ENCODE assay signal across 24 cellular contexts in the genomic region with DNA sequence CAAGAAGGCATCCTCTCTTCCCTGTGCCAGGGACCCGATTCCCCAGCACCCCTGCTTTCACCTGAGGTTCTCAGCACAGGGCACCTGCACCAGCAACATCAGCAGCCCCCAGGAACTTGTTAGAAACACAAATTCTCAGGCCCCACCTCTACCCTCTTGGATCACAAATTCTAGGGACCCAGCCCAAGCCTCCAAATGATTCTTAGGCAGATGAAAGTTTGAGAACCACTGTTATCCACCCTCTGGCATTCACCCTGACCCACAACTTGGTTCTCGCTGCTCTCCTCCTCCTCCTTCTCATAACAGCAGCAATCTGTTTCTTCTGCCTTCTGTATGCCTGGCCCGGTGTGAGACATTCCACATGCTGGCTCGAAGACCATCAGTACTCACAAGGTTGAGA.
DNase-seq lines count a peak whose midpoint lies in the region; ATAC-seq, FAIRE-seq and TF ChIP-seq lines count a peak whose summit lies in the region.
"Had no signal": no experiment of that assay in that cellular context is flagged by ENCODE, and none has a peak within 500 bp of the region (broad histone marks: within the 10 kb centered on the region; RNA-seq: fewer than 3 reads in every experiment).

No MANE protein-coding gene starts in this region.

- intact Hi-C loops in sciatic nerve (cut with DNase I): no loop called here

- POLR2A ChIA-PET in HEK293 (lab: Yijun Ruan, JAX): no interaction called here

- CTCF ChIA-PET in HEK293 (lab: Yijun Ruan, JAX): interaction anchor here (0.7 kb wide), 1 partner anchor 9 kb away, joined by 3 read pairs; no protein-coding TSS in a partner anchor

- H3K4me3 Mint-ChIP-seq in central memory CD8-positive, alpha-beta T cell: no peak overlapping the region
- H3K4me3 Mint-ChIP-seq: CD14-positive monocyte; CD4-positive, alpha-beta T cell; CD8-positive, alpha-beta memory T cell had no signal

- H3K9me3 ChIP-seq in HEK293 (ENCODE audit: control insufficient read depth, insufficient read depth, low read depth, low read length): no peaks in the 10 kb centered on the region
- no peaks in the 10 kb centered on the region for H3K9me3 ChIP-seq in osteoblast (ENCODE audit: low read depth, low read length)
- H3K9me3 ChIP-seq: BE2C; BLaER1 treated with 17β-estradiol and CSF1 and Interleukin-3, amounts not matched to agents 10 nM and 100 nM; HAP-1 had no signal

- no peak overlapping the region for H2AFZ ChIP-seq in osteoblast (ENCODE audit: low read length)

- no peaks in the 10 kb centered on the region for H3K36me3 ChIP-seq in HEK293 (ENCODE audit: control insufficient read depth in 2 of 2, insufficient read depth in 1 of 2, low read length in 2 of 2)
- no peaks in the 10 kb centered on the region for H3K36me3 ChIP-seq in osteoblast (ENCODE audit: insufficient read depth, low read length)
- H3K36me3 ChIP-seq: BE2C; BLaER1 treated with 17β-estradiol and CSF1 and Interleukin-3, amounts not matched to agents 10 nM and 100 nM; HAP-1 had no signal

- DNase-seq in central memory CD8-positive, alpha-beta T cell (ENCODE audit: low spot score in 2 of 2): no peak
- DNase-seq in osteoblast (ENCODE audit: insufficient read length, low spot score, missing footprints) (peak; percentile 42), urothelium cell line (ENCODE audit: low spot score) (no peak), AG08395 (ENCODE audit: low spot score) (no peak), sciatic nerve (ENCODE audit: low spot score) (no peak)
- DNase-seq: AML-193; BE2C; CD4-positive, alpha-beta T cell; CD8-positive, alpha-beta memory T cell; DMS 273 treated with DMSO at 0.1 percent for 48 hours; DMS79 treated with DMSO at 0.1 percent for 48 hours; GF-D8; GOT3 had no signal

- H3K27ac Mint-ChIP-seq in central memory CD8-positive, alpha-beta T cell (ENCODE audit: low read depth): peak overlapping the region; percentile 26
- H3K27ac Mint-ChIP-seq: CD14-positive monocyte; CD4-positive, alpha-beta T cell had no signal

- H3K27ac ChIP-seq in HEK293 (ENCODE audit: extremely low read depth, low read depth, low read length) (no peak overlapping the region), osteoblast (ENCODE audit: low read depth, low read length) (no peak overlapping the region)
- H3K27ac ChIP-seq: 22Rv1; BLaER1 treated with 17β-estradiol and CSF1 and Interleukin-3, amounts not matched to agents 10 nM and 100 nM had no signal

- ATAC-seq in central memory CD8-positive, alpha-beta T cell (replicated peaks; ENCODE audit: extremely low read depth, poor library complexity, severe bottlenecking): no peak
- no peak for ATAC-seq in HG02840 (IDR thresholded peaks at IDR 0.05; ENCODE audit: low FRiP score, unreplicated experiment)
- ATAC-seq in sciatic nerve: no peak

- H3K4me3 ChIP-seq in HEK293 (ENCODE audit: low read depth, low read length): no peak overlapping the region
- H3K4me3 ChIP-seq in osteoblast (ENCODE audit: insufficient read depth, low read length): no peak overlapping the region
- H3K4me3 ChIP-seq: BLaER1 treated with 17β-estradiol and CSF1 and Interleukin-3, amounts not matched to agents 10 nM and 100 nM; HAP-1 had no signal

- peak; percentile 20 for FAIRE-seq in urothelium cell line (lab: Jason Lieb, UNC)
- FAIRE-seq: A204.1, D721Med, GM12891, GM18507, H54 had no signal

- no peak for TF ChIP-seq CTCF in HEK293 (tag by site-specific recombination; IDR thresholded peaks at IDR 0.05)
- TF ChIP-seq CTCF in osteoblast (IDR thresholded peaks at IDR 0.05; ENCODE audit: extremely low read depth, low read depth, low read length): no peak

- H3K4me1 ChIP-seq in HEK293 (ENCODE audit: control insufficient read depth, insufficient read depth, low read length) (no peaks in the 10 kb centered on the region), osteoblast (ENCODE audit: insufficient read depth, low read length) (no peaks in the 10 kb centered on the region)
- H3K4me1 ChIP-seq: BE2C, HAP-1 had no signal

- H3K4me1 Mint-ChIP-seq in central memory CD8-positive, alpha-beta T cell: peaks cover 35% of the 10 kb centered on the region

- H3K27me3 ChIP-seq in osteoblast (ENCODE audit: insufficient read depth, low read length): no peaks in the 10 kb centered on the region
- H3K27me3 ChIP-seq: BE2C; BLaER1 treated with 17β-estradiol and CSF1 and Interleukin-3, amounts not matched to agents 10 nM and 100 nM had no signal

- H3K27me3 Mint-ChIP-seq in central memory CD8-positive, alpha-beta T cell: no peaks in the 10 kb centered on the region
- H3K27me3 Mint-ChIP-seq: CD4-positive, alpha-beta T cell; CD8-positive, alpha-beta memory T cell had no signal

- H3K79me2 ChIP-seq in osteoblast (ENCODE audit: insufficient read depth, low read length): no peaks in the 10 kb centered on the region

- H3K9me3 Mint-ChIP-seq in central memory CD8-positive, alpha-beta T cell: no peaks in the 10 kb centered on the region
- H3K9me3 Mint-ChIP-seq: CD4-positive, alpha-beta T cell; CD8-positive, alpha-beta memory T cell had no signal

- H3K4me2 ChIP-seq in osteoblast (ENCODE audit: insufficient read depth, low read length): no peak overlapping the region
- H3K4me2 ChIP-seq: BLaER1 treated with 17β-estradiol and CSF1 and Interleukin-3, amounts not matched to agents 10 nM and 100 nM had no signal

- no peaks in the 10 kb centered on the region for H4K20me1 ChIP-seq in osteoblast (ENCODE audit: insufficient read depth, low read length)
- H4K20me1 ChIP-seq: BLaER1 treated with 17β-estradiol and CSF1 and Interleukin-3, amounts not matched to agents 10 nM and 100 nM had no signal

- peaks cover 8% of the 10 kb centered on the region for H3K36me3 Mint-ChIP-seq in central memory CD8-positive, alpha-beta T cell (ENCODE audit: insufficient read depth)
- H3K36me3 Mint-ChIP-seq: CD14-positive monocyte had no signal

TF ChIP-seq in HEK293, 187 proteins besides CTCF, POLR2A, EP300 and RAD21:
- TF ChIP-seq, protein P1, sequence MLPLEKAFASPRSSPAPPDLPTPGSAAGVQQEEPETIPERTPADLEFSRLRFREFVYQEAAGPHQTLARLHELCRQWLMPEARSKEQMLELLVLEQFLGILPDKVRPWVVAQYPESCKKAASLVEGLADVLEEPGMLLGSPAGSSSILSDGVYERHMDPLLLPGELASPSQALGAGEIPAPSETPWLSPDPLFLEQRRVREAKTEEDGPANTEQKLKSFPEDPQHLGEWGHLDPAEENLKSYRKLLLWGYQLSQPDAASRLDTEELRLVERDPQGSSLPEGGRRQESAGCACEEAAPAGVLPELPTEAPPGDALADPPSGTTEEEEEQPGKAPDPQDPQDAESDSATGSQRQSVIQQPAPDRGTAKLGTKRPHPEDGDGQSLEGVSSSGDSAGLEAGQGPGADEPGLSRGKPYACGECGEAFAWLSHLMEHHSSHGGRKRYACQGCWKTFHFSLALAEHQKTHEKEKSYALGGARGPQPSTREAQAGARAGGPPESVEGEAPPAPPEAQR (tag by site-specific recombination; IDR thresholded peaks at IDR 0.05): no peak
- TF ChIP-seq ZNF391 (tag by site-specific recombination; IDR thresholded peaks at IDR 0.05; ENCODE audit: borderline replicate concordance, low read depth) (no peak), ZBTB17 (tag by site-specific recombination; IDR thresholded peaks at IDR 0.05) (0 out of 2 replicates have a peak, but pooled peaks have one; percentile 22)
